1 cellular context compared by ENCODE assay signal in the genomic region with DNA sequence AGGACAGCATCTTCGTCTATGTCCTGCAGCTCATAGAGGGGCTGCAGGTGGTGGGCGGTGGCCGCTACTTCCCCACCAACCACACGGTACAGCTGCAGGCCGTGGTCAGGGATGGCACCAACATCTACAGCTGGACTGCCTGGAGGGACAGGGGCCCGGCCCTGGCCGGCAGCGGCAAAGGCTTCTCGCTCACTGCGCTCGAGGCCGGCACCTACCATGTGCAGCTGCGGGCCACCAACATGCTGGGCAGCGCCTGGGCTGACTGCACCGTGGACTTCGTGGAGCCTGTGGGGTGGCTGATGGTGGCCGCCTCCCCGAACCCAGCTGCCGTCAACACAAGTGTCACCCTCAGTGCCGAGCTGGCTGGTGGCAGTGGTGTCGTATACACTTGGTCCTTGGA. TPM values are rescaled to one million over a fixed set of nuclear protein-coding genes. Genes with fewer than 3 reads are reported as not detected.
"Had no signal": no experiment of that assay in that cellular context is flagged by ENCODE, and none has a peak within 500 bp of the region (broad histone marks: within the 10 kb centered on the region; RNA-seq: fewer than 3 reads in every experiment).

No MANE protein-coding gene starts in this region.

RNA-seq across cellular contexts. Expression of gene NPIPA7, which starts 13.6 kb away (rescaled TPM):
- total RNA-seq: dermis blood vessel endothelial cell had no signal
